In genomic region chr5:109546461-109546860, GRCh38 we compare ENCODE assay signal across 22 cellular contexts.
DNase-seq lines count a peak whose midpoint lies in the region; FAIRE-seq and TF ChIP-seq lines count a peak whose summit lies in the region.
"Had no signal": no experiment of that assay in that cellular context is flagged by ENCODE, and none has a peak within 500 bp of the region (broad histone marks: within the 10 kb centered on the region; RNA-seq: fewer than 3 reads in every experiment).

No MANE protein-coding gene starts in this region.

- H3K4me3 ChIP-seq in breast epithelium = no peak overlapping the region
- no peak overlapping the region for H3K4me3 ChIP-seq in bronchial epithelial cell (ENCODE audit: low read depth, low read length)
- H3K4me3 ChIP-seq: BLaER1 treated with 17β-estradiol and CSF1 and Interleukin-3, amounts not matched to agents 10 nM and 100 nM; GM12878; GM23248 had no signal

- BruUV-seq in MCF 10A (replicated peaks; lab: Mats Ljungman, UMichigan) = no TSS peak

- no peak overlapping the region for H3K27ac Mint-ChIP-seq in MCF 10A (ENCODE audit: low read depth, unreplicated experiment)
- H3K27ac Mint-ChIP-seq: CD14-positive monocyte; CD4-positive, alpha-beta T cell; CD8-positive, alpha-beta memory T cell had no signal

- TF ChIP-seq POLR2A in breast epithelium (IDR thresholded peaks at IDR 0.05) = no peak

- H3K4me1 Mint-ChIP-seq in MCF 10A (ENCODE audit: insufficient read depth, unreplicated experiment) = no peaks in the 10 kb centered on the region
- H3K4me1 Mint-ChIP-seq: CD14-positive monocyte; CD8-positive, alpha-beta memory T cell had no signal

- no peaks in the 10 kb centered on the region for H3K36me3 ChIP-seq in breast epithelium
- H3K36me3 ChIP-seq in bronchial epithelial cell (ENCODE audit: control insufficient read depth, insufficient read depth, low read length) = no peaks in the 10 kb centered on the region
- H3K36me3 ChIP-seq: BE2C; BLaER1 treated with 17β-estradiol and CSF1 and Interleukin-3, amounts not matched to agents 10 nM and 100 nM had no signal

- FAIRE-seq in bronchial epithelial cell (lab: Jason Lieb, UNC) = no peak
- FAIRE-seq: D721Med, GM12878, GM19239, H1 had no signal

- no peaks in the 10 kb centered on the region for H3K27me3 Mint-ChIP-seq in MCF 10A (ENCODE audit: insufficient read depth, unreplicated experiment)
- H3K27me3 Mint-ChIP-seq: CD4-positive, alpha-beta T cell had no signal

- H3K27me3 ChIP-seq in breast epithelium (no peaks in the 10 kb centered on the region), bronchial epithelial cell (ENCODE audit: control insufficient read depth, insufficient read depth, low read length) (no peaks in the 10 kb centered on the region)
- H3K27me3 ChIP-seq: BE2C; BLaER1 treated with 17β-estradiol and CSF1 and Interleukin-3, amounts not matched to agents 10 nM and 100 nM had no signal

- peaks cover 3 to 4% of the 10 kb centered on the region in 2 donors for H3K9me3 ChIP-seq in breast epithelium
- H3K9me3 ChIP-seq: BE2C had no signal

- intact Hi-C loops in MCF 10A (cut with micrococcal nuclease) (no loop called here), breast epithelium (cut with DNase I; ENCODE audit: low total_unique reads) (no loop called here)

- DNase-seq in MCF 10A (ENCODE audit: unreplicated experiment) (peak; percentile 59), breast epithelium (ENCODE audit: low spot score in 2 of 2) (no peak), NCI-H69 (lab: John Stamatoyannopoulos, UW) (peak; percentile 11), bronchial epithelial cell (ENCODE audit: low read depth) (peak; percentile 55), AG20443 (ENCODE audit: low spot score) (no peak)
- no peak for DNase-seq in activated CD4-positive, alpha-beta T cell treated with anti-CD3 and anti-CD28 coated beads for 48 hours
- DNase-seq: BE2C; CD4-positive, alpha-beta T cell; CD8-positive, alpha-beta memory T cell; DMS 273 treated with DMSO at 0.1 percent for 48 hours; DMS79; EL; GDM1; GM23248; H7; HCEC 1CT had no signal

- no peaks in the 10 kb centered on the region for H3K4me1 ChIP-seq in breast epithelium
- H3K4me1 ChIP-seq: BE2C had no signal

- CTCF ChIA-PET in MCF 10A (lab: Yijun Ruan, JAX) = no interaction called here

- H3K36me3 Mint-ChIP-seq in MCF 10A (ENCODE audit: insufficient read depth, unreplicated experiment) = no peaks in the 10 kb centered on the region
- H3K36me3 Mint-ChIP-seq: CD14-positive monocyte had no signal

- TF ChIP-seq CTCF in MCF 10A (IDR thresholded peaks at IDR 0.05; ENCODE audit: unreplicated experiment) (no peak), breast epithelium (IDR thresholded peaks at IDR 0.05) (no peak), bronchial epithelial cell (IDR thresholded peaks at IDR 0.05; ENCODE audit: insufficient read depth, low read length, severe bottlenecking) (no peak)

- POLR2A ChIA-PET in MCF 10A (lab: Yijun Ruan, JAX) = no interaction called here

- H3K4me3 Mint-ChIP-seq in MCF 10A (ENCODE audit: unreplicated experiment) = no peak overlapping the region
- H3K4me3 Mint-ChIP-seq: CD14-positive monocyte; CD4-positive, alpha-beta T cell; CD8-positive, alpha-beta memory T cell had no signal

- H3K27ac ChIP-seq in breast epithelium = no peak overlapping the region
- H3K27ac ChIP-seq: BLaER1 treated with 17β-estradiol and CSF1 and Interleukin-3, amounts not matched to agents 10 nM and 100 nM; GM23248 had no signal

- peaks cover 8% of the 10 kb centered on the region for H3K9me3 Mint-ChIP-seq in MCF 10A (ENCODE audit: unreplicated experiment)
- H3K9me3 Mint-ChIP-seq: CD4-positive, alpha-beta T cell had no signal

Comparison
In these comparisons a context has a peak if more than half of its experiments do, and no peak if none do; other contexts are left out.
1. DNase-seq: peak in MCF 10A (single experiment), NCI-H69 (single experiment) and bronchial epithelial cell (single experiment); none in breast epithelium (0 of 2), AG20443 (single experiment) and activated CD4-positive, alpha-beta T cell treated with anti-CD3 and anti-CD28 coated beads for 48 hours (single experiment).